In genomic region chr5:115579747-115580173, GRCh38 we compare ENCODE assay signal across 1 cellular context.
TF ChIP-seq lines count a peak whose summit lies in the region.

No MANE protein-coding gene starts in this region.

TF ChIP-seq in GM12878, 131 proteins besides CTCF, POLR2A, EP300 and RAD21 (continued from another document):
- TF ChIP-seq, protein P1, sequence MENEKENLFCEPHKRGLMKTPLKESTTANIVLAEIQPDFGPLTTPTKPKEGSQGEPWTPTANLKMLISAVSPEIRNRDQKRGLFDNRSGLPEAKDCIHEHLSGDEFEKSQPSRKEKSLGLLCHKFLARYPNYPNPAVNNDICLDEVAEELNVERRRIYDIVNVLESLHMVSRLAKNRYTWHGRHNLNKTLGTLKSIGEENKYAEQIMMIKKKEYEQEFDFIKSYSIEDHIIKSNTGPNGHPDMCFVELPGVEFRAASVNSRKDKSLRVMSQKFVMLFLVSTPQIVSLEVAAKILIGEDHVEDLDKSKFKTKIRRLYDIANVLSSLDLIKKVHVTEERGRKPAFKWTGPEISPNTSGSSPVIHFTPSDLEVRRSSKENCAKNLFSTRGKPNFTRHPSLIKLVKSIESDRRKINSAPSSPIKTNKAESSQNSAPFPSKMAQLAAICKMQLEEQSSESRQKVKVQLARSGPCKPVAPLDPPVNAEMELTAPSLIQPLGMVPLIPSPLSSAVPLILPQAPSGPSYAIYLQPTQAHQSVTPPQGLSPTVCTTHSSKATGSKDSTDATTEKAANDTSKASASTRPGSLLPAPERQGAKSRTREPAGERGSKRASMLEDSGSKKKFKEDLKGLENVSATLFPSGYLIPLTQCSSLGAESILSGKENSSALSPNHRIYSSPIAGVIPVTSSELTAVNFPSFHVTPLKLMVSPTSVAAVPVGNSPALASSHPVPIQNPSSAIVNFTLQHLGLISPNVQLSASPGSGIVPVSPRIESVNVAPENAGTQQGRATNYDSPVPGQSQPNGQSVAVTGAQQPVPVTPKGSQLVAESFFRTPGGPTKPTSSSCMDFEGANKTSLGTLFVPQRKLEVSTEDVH (IDR thresholded peaks at IDR 0.05; ENCODE audit: low read depth, partially characterized antibody), result peak; percentile 29
- TF ChIP-seq IRF4 (IDR thresholded peaks at IDR 0.05; ENCODE audit: low read depth, low read length) (peak; percentile 95), RELA (IDR thresholded peaks at IDR 0.05; ENCODE audit: borderline replicate concordance, partially characterized antibody) (peak; percentile 63), NFXL1 (IDR thresholded peaks at IDR 0.05; ENCODE audit: borderline replicate concordance) (no peak)
TF ChIP-seq in GM12878: peak in this region for 42.
